In the genomic region with DNA sequence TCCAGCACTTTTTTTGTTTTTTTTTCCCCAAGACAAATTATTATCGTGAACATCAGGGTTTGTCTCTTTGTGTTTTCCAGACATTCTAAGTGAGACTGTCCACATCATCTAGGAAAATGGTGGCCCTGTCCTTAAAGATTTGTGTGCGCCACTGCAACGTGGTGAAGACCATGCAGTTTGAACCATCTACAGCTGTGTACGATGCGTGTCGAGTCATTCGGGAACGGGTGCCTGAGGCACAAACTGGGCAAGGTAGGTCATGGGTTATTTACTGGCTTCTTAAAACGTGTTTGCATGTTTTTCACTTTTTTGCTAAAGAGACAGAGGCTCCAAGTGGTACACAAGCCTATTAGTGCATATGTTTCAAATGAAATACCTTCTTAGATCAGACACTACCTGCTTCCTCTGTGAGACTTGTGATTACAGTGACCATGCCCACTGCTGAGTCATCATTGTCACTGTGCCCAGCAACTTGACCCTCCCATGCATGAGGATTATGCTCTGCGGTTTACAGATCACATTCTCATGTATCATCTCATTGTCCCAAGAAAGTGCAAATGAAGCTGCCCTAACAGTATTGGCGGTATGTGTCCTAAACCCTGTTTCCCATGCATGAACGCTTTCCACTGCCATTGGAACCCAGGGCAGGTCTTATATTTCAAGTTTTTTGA, we compare ENCODE assay signal across 10 cellular contexts.
DNase-seq lines count a peak whose midpoint lies in the region; ATAC-seq, FAIRE-seq and TF ChIP-seq lines count a peak whose summit lies in the region.
"Had no signal": no experiment of that assay in that cellular context is flagged by ENCODE, and none has a peak within 500 bp of the region (broad histone marks: within the 10 kb centered on the region; RNA-seq: fewer than 3 reads in every experiment).

No MANE protein-coding gene starts in this region.

- DNase-seq in BE2C (peak; percentile 19), HTR-8/SVneo (ENCODE audit: insufficient read length, low spot score) (peak; percentile 80), adrenal gland (peak; percentile 70 to 90 (median 81)), left lobe of liver (ENCODE audit: low spot score) (no peak), NCI-H146 (lab: John Stamatoyannopoulos, UW) (no peak), tibial artery (no peak), NCI-H524 treated with DMSO at 0.1 percent for 48 hours (lab: John Stamatoyannopoulos, UW) (no peak)
- DNase-seq: activated CD4-positive, CD25-positive, alpha-beta regulatory T cell treated with anti-CD3 and anti-CD28 coated beads, Interleukin-2, amount 50 U/mL, for 72 hours; NCI-H1694 had no signal

- H3K36me3 ChIP-seq in BE2C (no peaks in the 10 kb centered on the region), adrenal gland (replicated peaks in 1 of 2) (no peaks in the 10 kb centered on the region), tibial artery (peaks cover 2 to 5% (median 4%) of the 10 kb centered on the region in 3 donors)

- ATAC-seq in left lobe of liver, result peak; percentile 53
- ATAC-seq in HG03139 (IDR thresholded peaks at IDR 0.05; ENCODE audit: unreplicated experiment), result no peak

- H3K9me3 ChIP-seq in BE2C (no peaks in the 10 kb centered on the region), adrenal gland (replicated peaks in 1 of 3) (no peaks in the 10 kb centered on the region), tibial artery (no peaks in the 10 kb centered on the region)

- peak; percentile 98 for FAIRE-seq in HTR-8/SVneo (lab: Jason Lieb, UNC)

- intact Hi-C loops in adrenal gland (cut with DNase I) (no loop called here), tibial artery (cut with DNase I; ENCODE audit: low total_unique reads) (loop anchor here (5.0 kb wide), 1 partner anchor 255 kb away; the partner anchor contains the start of gene TLN2)

- H3K27ac ChIP-seq in adrenal gland (no peak overlapping the region), tibial artery (no peak overlapping the region)

- 71 to 81% (median 78%) methylated on average over 12 of the region's 12 CpGs for WGBS in adrenal gland, 4 donors

- H3K4me3 ChIP-seq in BE2C (ENCODE audit: low read depth, low read length), result no peak overlapping the region
- H3K4me3 ChIP-seq in adrenal gland, result no peak overlapping the region
- H3K4me3 ChIP-seq in tibial artery, result no peak overlapping the region

- H3K4me1 ChIP-seq in BE2C (peaks cover 9% of the 10 kb centered on the region; the same call in 1 of the 2 replicates), adrenal gland (replicated peaks in 1 of 2) (peaks cover 0 to 6% of the 10 kb centered on the region in 2 donors), tibial artery (no peaks in the 10 kb centered on the region)

- TF ChIP-seq POLR2A in adrenal gland (IDR thresholded peaks at IDR 0.05), result no peak

- TF ChIP-seq CTCF in BE2C (IDR thresholded peaks at IDR 0.05; ENCODE audit: low read depth, low read length) (no peak), adrenal gland (IDR thresholded peaks at IDR 0.05) (no peak), tibial artery (IDR thresholded peaks at IDR 0.05) (no peak)

- no peaks in the 10 kb centered on the region for H3K27me3 ChIP-seq in BE2C
- no peaks in the 10 kb centered on the region for H3K27me3 ChIP-seq in adrenal gland
- no peaks in the 10 kb centered on the region for H3K27me3 ChIP-seq in tibial artery

Comparison
In these comparisons a context has a peak if more than half of its experiments do, and no peak if none do; other contexts are left out.
1. DNase-seq: peak in BE2C (single experiment), HTR-8/SVneo (single experiment) and adrenal gland (7 of 7); none in left lobe of liver (single experiment), NCI-H146 (single experiment), tibial artery (0 of 2) and NCI-H524 treated with DMSO at 0.1 percent for 48 hours (single experiment).